In the genomic region with DNA sequence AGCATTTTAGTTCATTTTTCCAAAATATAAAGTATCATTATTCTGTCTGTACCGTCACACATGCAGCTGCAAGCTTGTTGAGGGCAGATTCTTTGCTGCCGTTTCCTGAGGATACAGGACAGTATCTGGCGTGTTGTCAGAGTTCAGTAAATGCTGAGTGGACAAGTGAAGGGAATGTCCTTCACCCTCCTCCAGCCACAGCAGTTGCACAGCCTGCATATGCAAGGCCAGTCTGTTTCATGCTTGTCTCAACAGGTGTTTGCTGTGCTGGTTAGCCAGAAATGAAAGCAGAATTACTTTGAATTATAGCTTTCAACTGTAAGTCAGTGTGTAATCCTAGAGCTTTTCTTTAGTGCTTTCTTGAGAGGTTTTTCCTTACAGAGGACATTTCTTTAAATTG, we compare ENCODE assay signal across 2 cellular contexts.
A peak's percentile ranks its signal among the peaks of the same experiment; 100 is the strongest.
TF ChIP-seq lines count a peak whose summit lies in the region.

No MANE protein-coding gene starts in this region.

TF ChIP-seq in A549, 52 proteins besides CTCF, POLR2A, EP300 and RAD21:
- TF ChIP-seq, protein P1, sequence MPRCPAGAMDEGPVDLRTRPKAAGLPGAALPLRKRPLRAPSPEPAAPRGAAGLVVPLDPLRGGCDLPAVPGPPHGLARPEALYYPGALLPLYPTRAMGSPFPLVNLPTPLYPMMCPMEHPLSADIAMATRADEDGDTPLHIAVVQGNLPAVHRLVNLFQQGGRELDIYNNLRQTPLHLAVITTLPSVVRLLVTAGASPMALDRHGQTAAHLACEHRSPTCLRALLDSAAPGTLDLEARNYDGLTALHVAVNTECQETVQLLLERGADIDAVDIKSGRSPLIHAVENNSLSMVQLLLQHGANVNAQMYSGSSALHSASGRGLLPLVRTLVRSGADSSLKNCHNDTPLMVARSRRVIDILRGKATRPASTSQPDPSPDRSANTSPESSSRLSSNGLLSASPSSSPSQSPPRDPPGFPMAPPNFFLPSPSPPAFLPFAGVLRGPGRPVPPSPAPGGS (IDR thresholded peaks at IDR 0.05) = no peak
- no peak for TF ChIP-seq EHF (CRISPR knock-in tag; IDR thresholded peaks at IDR 0.05)
- TF ChIP-seq HOXB5 (CRISPR knock-in tag; IDR thresholded peaks at IDR 0.05) = no peak
- no peak for TF ChIP-seq SMC3 (IDR thresholded peaks at IDR 0.05)
- TF ChIP-seq MYC (IDR thresholded peaks at IDR 0.05; ENCODE audit: borderline replicate concordance, low read length) = no peak
- TF ChIP-seq MAFK (IDR thresholded peaks at IDR 0.05; ENCODE audit: partially characterized antibody) = peak; percentile 13
- TF ChIP-seq POLR2AphosphoS2 (conservative IDR thresholded peaks at IDR 0.05; ENCODE audit: low read length) = no peak

TF ChIP-seq in HepG2, 621 proteins besides CTCF, POLR2A, EP300 and RAD21:
- TF ChIP-seq MAFK (conservative IDR thresholded peaks at IDR 0.05 in 1 of 2, IDR thresholded peaks at IDR 0.05 in 1 of 2; ENCODE audit: low read length in 2 of 2) (peak; percentile 38 to 43; a peak in 1 of 4 replicates), MAFF (IDR thresholded peaks at IDR 0.05; ENCODE audit: low read depth, low read length) (0 out of 2 replicates have a peak, but pooled peaks have one; percentile 13)
- TF ChIP-seq, protein P2, sequence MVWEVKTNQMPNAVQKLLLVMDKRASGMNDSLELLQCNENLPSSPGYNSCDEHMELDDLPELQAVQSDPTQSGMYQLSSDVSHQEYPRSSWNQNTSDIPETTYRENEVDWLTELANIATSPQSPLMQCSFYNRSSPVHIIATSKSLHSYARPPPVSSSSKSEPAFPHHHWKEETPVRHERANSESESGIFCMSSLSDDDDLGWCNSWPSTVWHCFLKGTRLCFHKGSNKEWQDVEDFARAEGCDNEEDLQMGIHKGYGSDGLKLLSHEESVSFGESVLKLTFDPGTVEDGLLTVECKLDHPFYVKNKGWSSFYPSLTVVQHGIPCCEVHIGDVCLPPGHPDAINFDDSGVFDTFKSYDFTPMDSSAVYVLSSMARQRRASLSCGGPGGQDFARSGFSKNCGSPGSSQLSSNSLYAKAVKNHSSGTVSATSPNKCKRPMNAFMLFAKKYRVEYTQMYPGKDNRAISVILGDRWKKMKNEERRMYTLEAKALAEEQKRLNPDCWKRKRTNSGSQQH (CRISPR knock-in tag; IDR thresholded peaks at IDR 0.05; ENCODE audit: low read depth) = no peak
